Comparison of ENCODE assay signal across 33 cellular contexts in genomic region chr17:66971730-66972441, GRCh38.
"Had no signal": no experiment of that assay in that cellular context is flagged by ENCODE, and none has a peak within 500 bp of the region (broad histone marks: within the 10 kb centered on the region; RNA-seq: fewer than 3 reads in every experiment).

No MANE protein-coding gene starts in this region.

- H3K9me3 ChIP-seq: breast epithelium, esophagus muscularis mucosa, heart right ventricle, lower lobe of right lung, neutrophil, pancreas, prostate gland, thoracic aorta, upper lobe of left lung had no signal

- H3K36me3 Mint-ChIP-seq: activated CD4-positive, alpha-beta memory T cell treated with anti-CD3 and anti-CD28 coated beads for 36 hours; natural killer cell; stimulated activated effector memory CD8-positive, alpha-beta T cell treated with anti-CD3 and anti-CD28 coated beads, Interleukin-12 subunit alpha, Interleukin-12 subunit beta, amount 100 ng/mL, for 72 hours had no signal

- H3K27ac ChIP-seq: breast epithelium, esophagus muscularis mucosa, foreskin keratinocyte, heart right ventricle, lower lobe of right lung, neutrophil, pancreas, prostate gland, skin epidermis, thoracic aorta, upper lobe of left lung, VCaP had no signal

- H3K36me3 ChIP-seq: breast epithelium, esophagus muscularis mucosa, heart right ventricle, lower lobe of right lung, neutrophil, pancreas, prostate gland, thoracic aorta, upper lobe of left lung had no signal

- H3K4me3 Mint-ChIP-seq: activated CD4-positive, alpha-beta memory T cell treated with anti-CD3 and anti-CD28 coated beads for 36 hours; activated CD4-positive, alpha-beta T cell treated with anti-CD3 and anti-CD28 coated beads, Interleukin-2, amount 10 ng/mL, durations not matched to agents 24 days and 14 days; activated T-cell treated with anti-CD3 and anti-CD28 coated beads, Interleukin-2, amount 50 U/mL, for 24 hours; central memory CD8-positive, alpha-beta T cell; natural killer cell; stimulated activated effector memory CD8-positive, alpha-beta T cell treated with anti-CD3 and anti-CD28 coated beads, Interleukin-12 subunit alpha, Interleukin-12 subunit beta, amount 100 ng/mL, for 72 hours; stimulated activated naive CD8-positive, alpha-beta T cell treated with anti-CD3 and anti-CD28 coated beads, Interleukin-15, Interleukin-2, amounts not matched to agents 100 ng/mL and 50 ng/mL, for 24 hours had no signal

- H3K9me3 Mint-ChIP-seq: activated CD4-positive, alpha-beta memory T cell treated with anti-CD3 and anti-CD28 coated beads for 36 hours; activated CD4-positive, alpha-beta T cell treated with anti-CD3 and anti-CD28 coated beads, Interleukin-2, amount 10 ng/mL, durations not matched to agents 24 days and 14 days; activated T-cell treated with anti-CD3 and anti-CD28 coated beads, Interleukin-2, amount 50 U/mL, for 24 hours; central memory CD8-positive, alpha-beta T cell; natural killer cell; stimulated activated effector memory CD8-positive, alpha-beta T cell treated with anti-CD3 and anti-CD28 coated beads, Interleukin-12 subunit alpha, Interleukin-12 subunit beta, amount 100 ng/mL, for 72 hours; stimulated activated naive CD8-positive, alpha-beta T cell treated with anti-CD3 and anti-CD28 coated beads, Interleukin-15, Interleukin-2, amounts not matched to agents 100 ng/mL and 50 ng/mL, for 24 hours had no signal

- FAIRE-seq: colon, pancreas, TTC549 had no signal

- H3K4me3 ChIP-seq: breast epithelium, esophagus muscularis mucosa, heart right ventricle, lower lobe of right lung, pancreas, prostate gland, skin epidermis, thoracic aorta, upper lobe of left lung had no signal

- H3K4me1 ChIP-seq: foreskin keratinocyte, lower lobe of right lung, pancreas, upper lobe of left lung had no signal

- ATAC-seq: foreskin keratinocyte; heart right ventricle; left lobe of liver; lower lobe of right lung; natural killer cell; pancreas; sciatic nerve; stimulated activated effector memory CD8-positive, alpha-beta T cell treated with anti-CD3 and anti-CD28 coated beads, Interleukin-12 subunit alpha, Interleukin-12 subunit beta, amount 100 ng/mL, for 72 hours had no signal

- H3K27ac Mint-ChIP-seq: activated CD4-positive, alpha-beta memory T cell treated with anti-CD3 and anti-CD28 coated beads for 36 hours; activated CD4-positive, alpha-beta T cell treated with anti-CD3 and anti-CD28 coated beads, Interleukin-2, amount 10 ng/mL, durations not matched to agents 24 days and 14 days; activated T-cell treated with anti-CD3 and anti-CD28 coated beads, Interleukin-2, amount 50 U/mL, for 24 hours; natural killer cell; stimulated activated effector memory CD8-positive, alpha-beta T cell treated with anti-CD3 and anti-CD28 coated beads, Interleukin-12 subunit alpha, Interleukin-12 subunit beta, amount 100 ng/mL, for 72 hours; stimulated activated naive CD8-positive, alpha-beta T cell treated with anti-CD3 and anti-CD28 coated beads, Interleukin-15, Interleukin-2, amounts not matched to agents 100 ng/mL and 50 ng/mL, for 24 hours had no signal

- H3K4me1 Mint-ChIP-seq: natural killer cell had no signal

- DNase-seq: activated CD4-positive, alpha-beta memory T cell treated with anti-CD3 and anti-CD28 coated beads for 36 hours; activated CD4-positive, alpha-beta T cell treated with anti-CD3 and anti-CD28 coated beads, Interleukin-2, amount 10 ng/mL, durations not matched to agents 24 days and 14 days; activated CD4-positive, CD25-positive, alpha-beta regulatory T cell treated with anti-CD3 and anti-CD28 coated beads, Interleukin-2, amount 50 U/mL, for 72 hours; activated CD8-positive, alpha-beta memory T cell treated with anti-CD3 and anti-CD28 coated beads, Interleukin-2, amount 50 U/mL, for 48 hours; activated gamma-delta T cell; activated naive CD4-positive, alpha-beta T cell treated with anti-CD3 and anti-CD28 coated beads, Interleukin-2, amount 50 U/mL, for 16 hours; activated T-cell treated with anti-CD3 and anti-CD28 coated beads, Interleukin-2, amount 50 U/mL, for 24 hours; amygdala; dermis blood vessel endothelial cell; effector CD4-positive, alpha-beta T cell; foreskin keratinocyte; heart right ventricle; lower lobe of right lung; natural killer cell; pancreas; retina; stimulated activated CD4-positive, alpha-beta T cell treated with anti-CD3 and anti-CD28 coated beads, Interleukin-12 subunit alpha, Interleukin-12 subunit beta, amount 100 ng/mL, for 4 hours; stimulated activated CD4-positive, alpha-beta T cell treated with anti-CD3 and anti-CD28 coated beads, Interleukin-4, amount 100 ng/mL, for 24 hours; upper lobe of left lung had no signal
